Comparison of ENCODE assay signal across 8 cellular contexts in genomic region chr7:65621556-65622201, GRCh38.
DNase-seq lines count a peak whose midpoint lies in the region; ATAC-seq, FAIRE-seq and TF ChIP-seq lines count a peak whose summit lies in the region.
"Not testable (repeated sequence)": the region's sequence is repeated elsewhere in the genome, so short reads cannot be mapped to it uniquely, and the experiment has no call there.

No MANE protein-coding gene starts in this region.

- peak; percentile 67 for ATAC-seq in memory B cell (ENCODE audit: low read depth)

- H3K36me3 ChIP-seq in SK-N-SH (replicated peaks in 1 of 2; ENCODE audit: control insufficient read depth in 1 of 2, insufficient read depth in 2 of 2, low read length in 1 of 2); esophagus squamous epithelium: not testable (repeated sequence)

- intact Hi-C loops in esophagus squamous epithelium (cut with DNase I), result not testable (repeated sequence)

- not testable (repeated sequence) for H3K36me3 Mint-ChIP-seq in memory B cell

- not testable (repeated sequence) for H4K20me1 ChIP-seq in SK-N-SH (ENCODE audit: insufficient read depth)

- not testable (repeated sequence) for H3K79me2 ChIP-seq in SK-N-SH (ENCODE audit: insufficient read depth)

- not testable (repeated sequence) for H3K4me3 Mint-ChIP-seq in memory B cell

- TF ChIP-seq EP300 in SK-N-SH (IDR thresholded peaks at IDR 0.05; ENCODE audit: borderline replicate concordance in 1 of 2, low read depth in 1 of 2, low read length in 1 of 2), result not testable (repeated sequence)

- 11% methylated on average over 6 of the region's 6 CpGs for WGBS in SK-N-SH (ENCODE audit: low lambda C conversion rate)
- WGBS in esophagus squamous epithelium, 2 donors, result 19 to 25% methylated on average over 5 to 6 of the region's 6 CpGs

- FAIRE-seq in GM19239 (lab: Jason Lieb, UNC), result peak; percentile 95

- H3K9ac ChIP-seq in SK-N-SH, result not testable (repeated sequence)

- peaks cover 39% of the 10 kb centered on the region; the same call in 1 of the 2 replicates for H3K27me3 ChIP-seq in SK-N-SH (ENCODE audit: insufficient read depth)
- peaks cover 0 to 75% (median 0%) of the 10 kb centered on the region in 4 donors for H3K27me3 ChIP-seq in esophagus squamous epithelium

- not testable (repeated sequence) for H3K4me1 ChIP-seq in SK-N-SH (ENCODE audit: control insufficient read depth in 1 of 2, insufficient read depth in 2 of 2, low read depth in 1 of 2, low read length in 1 of 2); esophagus squamous epithelium

- H3K4me1 Mint-ChIP-seq in memory B cell, result not testable (repeated sequence)

- POLR2A ChIA-PET in SK-N-SH (lab: Yijun Ruan, JAX), result interaction anchor here (0.6 kb wide), 1 partner anchor 116 kb away, joined by 3 read pairs; no protein-coding TSS in a partner anchor

- peak; percentile 49 for TF ChIP-seq RAD21 in SK-N-SH (IDR thresholded peaks at IDR 0.05; ENCODE audit: low read length)

- not testable (repeated sequence) for H3K27ac ChIP-seq in C4-2B; SK-N-SH (ENCODE audit: low read depth in 2 of 2, low read length in 1 of 2); esophagus squamous epithelium

- H3K27ac Mint-ChIP-seq in memory B cell, result not testable (repeated sequence)

- H3K9me3 Mint-ChIP-seq in memory B cell, result not testable (repeated sequence)

- not testable (repeated sequence) for TF ChIP-seq POLR2A in esophagus squamous epithelium (IDR thresholded peaks at IDR 0.05)

- peaks cover 12% of the 10 kb centered on the region for H3K27me3 Mint-ChIP-seq in memory B cell

- H3K9me2 ChIP-seq in SK-N-SH, result not testable (repeated sequence)

- not testable (repeated sequence) for DNase-seq in GM19239 (ENCODE audit: insufficient read length, low spot score); SK-N-SH; esophagus squamous epithelium (lab: John Stamatoyannopoulos, UW)
- DNase-seq in NAMALWA (ENCODE audit: low spot score), result peak; percentile 52
- peak; percentile 22 for DNase-seq in activated gamma-delta T cell treated with Interleukin-2 at 50 U/mL for 16 hours
- peak; percentile 25 to 26 for DNase-seq in memory B cell (ENCODE audit: low spot score in 2 of 2)
- peak; percentile 3 to 38 for DNase-seq in stimulated activated CD4-positive, alpha-beta T cell treated with anti-CD3 and anti-CD28 coated beads, Interleukin-4, amount 100 ng/mL, for 48 hours (ENCODE audit: low read depth in 2 of 2)

- not testable (repeated sequence) for H3F3A ChIP-seq in SK-N-SH (replicated peaks; ENCODE audit: insufficient read depth)

- TF ChIP-seq CTCF in C4-2B (conservative IDR thresholded peaks at IDR 0.05), result peak; percentile 71
- TF ChIP-seq CTCF in SK-N-SH (IDR thresholded peaks at IDR 0.05), result peak; percentile 74
- TF ChIP-seq CTCF in esophagus squamous epithelium (IDR thresholded peaks at IDR 0.05), result peak in 5 of 6 experiments; percentile 12 to 54 (median 14)

- H3K4me2 ChIP-seq in SK-N-SH, result not testable (repeated sequence)

- H3K4me3 ChIP-seq in SK-N-SH (ENCODE audit: low read depth in 2 of 2, low read length in 1 of 2); esophagus squamous epithelium: not testable (repeated sequence)

- not testable (repeated sequence) for H2AFZ ChIP-seq in SK-N-SH (ENCODE audit: low read depth)

- H3K9me3 ChIP-seq in SK-N-SH, esophagus squamous epithelium: not testable (repeated sequence)

- CTCF ChIA-PET in SK-N-SH (lab: Yijun Ruan, JAX), result interaction anchor here (0.6 to 1.1 kb wide), 3 partner anchors 10 to 29 kb away, joined by 3 to 4 read pairs (median 3); no protein-coding TSS in a partner anchor

TF ChIP-seq in SK-N-SH, 30 proteins besides CTCF, POLR2A, EP300 and RAD21:
- TF ChIP-seq SMC3 (IDR thresholded peaks at IDR 0.05; ENCODE audit: low read depth, low read length), result peak; percentile 19; the same call in 1 of the 2 replicates

Comparison
In these comparisons a context has a peak if more than half of its experiments do, and no peak if none do; other contexts are left out.
1. CTCF ChIP-seq: peak in every context shown above with its lines; median percentile 74 in SK-N-SH; 71 in C4-2B; 14 in esophagus squamous epithelium.